16 cellular contexts compared by ENCODE assay signal in genomic region chr1:152880907-152881306, GRCh38. TPM values are rescaled to one million over a fixed set of nuclear protein-coding genes. Genes with fewer than 3 reads are reported as not detected.
DNase-seq lines count a peak whose midpoint lies in the region; ATAC-seq and TF ChIP-seq lines count a peak whose summit lies in the region.
"Had no signal": no experiment of that assay in that cellular context is flagged by ENCODE, and none has a peak within 500 bp of the region (broad histone marks: within the 10 kb centered on the region; RNA-seq: fewer than 3 reads in every experiment).

No MANE protein-coding gene starts in this region.

- H2AFZ ChIP-seq in MM.1S (ENCODE audit: low read length), result no peak overlapping the region

- H3K36me3 ChIP-seq in MM.1S (replicated peaks; ENCODE audit: insufficient read depth, low read length), result no peaks in the 10 kb centered on the region
- no peaks in the 10 kb centered on the region for H3K36me3 ChIP-seq in lower lobe of right lung
- H3K36me3 ChIP-seq: ascending aorta, colonic mucosa had no signal

- H3K4me2 ChIP-seq in MM.1S (ENCODE audit: low read depth, low read length), result no peak overlapping the region

- H3K9ac ChIP-seq in MM.1S (ENCODE audit: low read length), result no peak overlapping the region

- H3K4me3 ChIP-seq in MM.1S (ENCODE audit: low read length) (no peak overlapping the region), lower lobe of right lung (no peak overlapping the region)
- H3K4me3 ChIP-seq: ascending aorta, colonic mucosa had no signal

- no peaks in the 10 kb centered on the region for H3K9me3 ChIP-seq in MM.1S (replicated peaks; ENCODE audit: insufficient read depth, low read length)
- H3K9me3 ChIP-seq in lower lobe of right lung, result no peaks in the 10 kb centered on the region
- H3K9me3 ChIP-seq: ascending aorta, colonic mucosa had no signal

- no peaks in the 10 kb centered on the region for H3F3A ChIP-seq in MM.1S (ENCODE audit: insufficient read depth, low read length)

- DNase-seq in MM.1S (peak; percentile 58), mesenteric fat pad (ENCODE audit: low spot score) (peak; percentile 59), cerebellum (ENCODE audit: low spot score) (no peak), lower lobe of right lung (no peak), epidermal melanocyte (ENCODE audit: insufficient read length, low spot score) (no peak)
- DNase-seq: colonic mucosa, DMS 273 treated with DMSO at 0.1 percent for 48 hours, NCI-H1092, NCI-H2171, T-cell had no signal

- TF ChIP-seq CTCF in MM.1S (IDR thresholded peaks at IDR 0.05; ENCODE audit: low read length), result no peak
- TF ChIP-seq CTCF in lower lobe of right lung (IDR thresholded peaks at IDR 0.05), result no peak

- H3K9me2 ChIP-seq in MM.1S (replicated peaks; ENCODE audit: insufficient read depth, low read length), result no peaks in the 10 kb centered on the region

- no peaks in the 10 kb centered on the region for H3K79me2 ChIP-seq in MM.1S (ENCODE audit: low read length)

- peak; percentile 63 for ATAC-seq in GM18511 (IDR thresholded peaks at IDR 0.05; ENCODE audit: unreplicated experiment)
- peak; percentile 74 for ATAC-seq in GM21576 (IDR thresholded peaks at IDR 0.05; ENCODE audit: unreplicated experiment)
- no peak for ATAC-seq in lower lobe of right lung
- ATAC-seq: T-cell had no signal

- no peaks in the 10 kb centered on the region for H4K20me1 ChIP-seq in MM.1S (ENCODE audit: insufficient read depth, low read length)

- intact Hi-C loops in lower lobe of right lung (cut with DNase I), result no loop called here

- H3K27ac ChIP-seq in MM.1S (ENCODE audit: low read length) (no peak overlapping the region), lower lobe of right lung (no peak overlapping the region)
- H3K27ac ChIP-seq: ascending aorta, colonic mucosa had no signal

- H3K27me3 ChIP-seq in MM.1S (replicated peaks; ENCODE audit: insufficient read depth, low read length) (no peaks in the 10 kb centered on the region), lower lobe of right lung (ENCODE audit: low read depth) (no peaks in the 10 kb centered on the region)
- H3K27me3 ChIP-seq: ascending aorta, colonic mucosa had no signal

- no peaks in the 10 kb centered on the region for H3K4me1 ChIP-seq in MM.1S (ENCODE audit: low read length)
- no peaks in the 10 kb centered on the region for H3K4me1 ChIP-seq in lower lobe of right lung
- H3K4me1 ChIP-seq: colonic mucosa had no signal

RNA-seq across cellular contexts. Expression of gene SMCP, which starts 2.8 kb away (rescaled TPM):
- total RNA-seq in mesenteric fat pad (not detected), cerebellum (not detected), lower lobe of right lung (not detected)
- total RNA-seq: ascending aorta, B cell, colonic mucosa, mesothelial cell of epicardium, T-cell, temporal lobe had no signal

RNA-seq across cellular contexts. Expression of gene LCE7A, which starts 21.1 kb away (rescaled TPM):
- total RNA-seq in mesenteric fat pad (not detected), cerebellum (not detected), lower lobe of right lung (not detected)
- total RNA-seq: ascending aorta, B cell, colonic mucosa, mesothelial cell of epicardium, T-cell, temporal lobe had no signal

RNA-seq across cellular contexts. Expression of gene IVL, which starts 27.4 kb away (rescaled TPM):
- total RNA-seq in mesenteric fat pad (not detected), cerebellum (not detected), lower lobe of right lung (0.24 TPM)
- total RNA-seq: ascending aorta, B cell, colonic mucosa, T-cell had no signal

RNA-seq across cellular contexts. Expression of gene LCE6A, which starts 38.3 kb away (rescaled TPM):
- not detected for total RNA-seq in mesenteric fat pad
- total RNA-seq in cerebellum, result not detected
- not detected for total RNA-seq in lower lobe of right lung
- total RNA-seq: ascending aorta, B cell, colonic mucosa, mesothelial cell of epicardium, T-cell, temporal lobe had no signal

RNA-seq across cellular contexts. Expression of gene LCE1A, which starts 53.6 kb away (rescaled TPM):
- not detected for total RNA-seq in mesenteric fat pad
- total RNA-seq in cerebellum, result not detected
- total RNA-seq in lower lobe of right lung, result not detected
- total RNA-seq: ascending aorta, B cell, colonic mucosa, mesothelial cell of epicardium, T-cell, temporal lobe had no signal

Comparison
In these comparisons a context has a peak if more than half of its experiments do, and no peak if none do; other contexts are left out.
1. ATAC-seq: peak in GM18511 (single experiment) and GM21576 (single experiment); none in lower lobe of right lung (0 of 2).
2. DNase-seq: peak in MM.1S (single experiment) and mesenteric fat pad (single experiment); none in cerebellum (single experiment), lower lobe of right lung (single experiment) and epidermal melanocyte (single experiment).